23 cellular contexts compared by ENCODE assay signal in the genomic region with DNA sequence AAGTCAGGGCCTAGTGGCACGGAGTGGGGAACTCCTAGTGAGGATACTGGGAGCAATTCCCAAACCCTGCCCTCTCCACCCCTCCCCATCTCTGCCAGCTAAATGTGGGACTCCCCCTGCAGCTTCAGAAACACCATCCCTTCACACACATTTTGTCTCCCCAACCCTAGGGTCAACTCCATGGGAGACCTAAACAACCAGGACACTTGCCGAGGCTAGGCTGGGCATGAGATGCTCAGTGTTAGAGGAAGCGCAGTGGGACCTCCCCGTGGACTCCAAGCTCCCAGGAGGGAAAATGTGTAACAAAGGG. TPM values are rescaled to one million over a fixed set of nuclear protein-coding genes. Genes with fewer than 3 reads are reported as not detected.
"Had no signal": no experiment of that assay in that cellular context is flagged by ENCODE, and none has a peak within 500 bp of the region (broad histone marks: within the 10 kb centered on the region; RNA-seq: fewer than 3 reads in every experiment).

No MANE protein-coding gene starts in this region.

- H3K4me1 ChIP-seq: ascending aorta, neural progenitor cell had no signal

- H3K4me3 ChIP-seq: adrenal gland, ascending aorta, esophagus squamous epithelium, gastrocnemius medialis, neural progenitor cell, thyroid gland had no signal

- H3K27ac ChIP-seq: adrenal gland, ascending aorta, esophagus squamous epithelium, gastrocnemius medialis, neural progenitor cell, thyroid gland had no signal

- FAIRE-seq: islet of Langerhans had no signal

- H3K9ac ChIP-seq: neural progenitor cell had no signal

- H3K9me3 ChIP-seq: adrenal gland, ascending aorta, esophagus squamous epithelium, gastrocnemius medialis, thyroid gland had no signal

- H3K27me3 ChIP-seq: adrenal gland, ascending aorta, neural progenitor cell, thyroid gland had no signal

- DNase-seq: activated CD4-positive, alpha-beta T cell treated with anti-CD3 and anti-CD28 coated beads, Interleukin-2, amount 10 ng/mL, durations not matched to agents 7 days and 5 days; activated CD4-positive, CD25-positive, alpha-beta regulatory T cell treated with anti-CD3 and anti-CD28 coated beads, Interleukin-2, amount 50 U/mL, for 72 hours; activated CD8-positive, alpha-beta T cell treated with anti-CD3 and anti-CD28 coated beads for 36 hours; activated T-cell treated with anti-CD3 and anti-CD28 coated beads, Interleukin-2, amount 50 U/mL, for 1 hour; central memory CD4-positive, alpha-beta T cell; esophagus squamous epithelium; gastrocnemius medialis; naive thymus-derived CD4-positive, alpha-beta T cell; stimulated activated CD4-positive, alpha-beta T cell treated with anti-CD3 and anti-CD28 coated beads, Interleukin-4, amount 100 ng/mL, for 24 hours; stimulated activated naive CD8-positive, alpha-beta T cell treated with anti-CD3 and anti-CD28 coated beads, Interleukin-15, Interleukin-2, amounts not matched to agents 100 U/mL and 50 U/mL, for 24 hours; substantia nigra; thyroid gland had no signal

- ATAC-seq: activated CD8-positive, alpha-beta T cell treated with anti-CD3 and anti-CD28 coated beads for 36 hours; activated T-helper 17 cell treated with anti-CD3 and anti-CD28 coated beads, Interleukin-2, amount 50 U/mL, for 72 hours; gastrocnemius medialis; naive thymus-derived CD4-positive, alpha-beta T cell; stimulated activated naive CD8-positive, alpha-beta T cell treated with anti-CD3 and anti-CD28 coated beads, Interleukin-15, Interleukin-2, amounts not matched to agents 100 U/mL and 50 U/mL, for 24 hours had no signal

- H3K36me3 ChIP-seq: adrenal gland, ascending aorta, esophagus squamous epithelium, gastrocnemius medialis, neural progenitor cell, thyroid gland had no signal

- H3K4me2 ChIP-seq: neural progenitor cell had no signal

- H2AFZ ChIP-seq: neural progenitor cell had no signal

RNA-seq across cellular contexts. Expression of a gene that starts 1.5 kb away (rescaled TPM):
- total RNA-seq: activated CD4-positive, alpha-beta T cell treated with anti-CD3 and anti-CD28 coated beads, Interleukin-2, amount 10 ng/mL, durations not matched to agents 7 days and 5 days; activated CD8-positive, alpha-beta T cell treated with anti-CD3 and anti-CD28 coated beads for 36 hours; activated T-helper 17 cell treated with anti-CD3 and anti-CD28 coated beads, Interleukin-2, amount 50 U/mL, for 72 hours; adrenal gland; ascending aorta; dermis microvascular lymphatic vessel endothelial cell; esophagus squamous epithelium; mononuclear cell; naive thymus-derived CD4-positive, alpha-beta T cell; omental fat pad; progenitor cell of endocrine pancreas; T-helper 2 cell treated with Interferon-gamma antibody and Interleukin-4, amounts not matched to agents 100 ng/mL and 5 ng/mL, for 36 hours; thyroid gland; urinary bladder had no signal
